In the genomic region with DNA sequence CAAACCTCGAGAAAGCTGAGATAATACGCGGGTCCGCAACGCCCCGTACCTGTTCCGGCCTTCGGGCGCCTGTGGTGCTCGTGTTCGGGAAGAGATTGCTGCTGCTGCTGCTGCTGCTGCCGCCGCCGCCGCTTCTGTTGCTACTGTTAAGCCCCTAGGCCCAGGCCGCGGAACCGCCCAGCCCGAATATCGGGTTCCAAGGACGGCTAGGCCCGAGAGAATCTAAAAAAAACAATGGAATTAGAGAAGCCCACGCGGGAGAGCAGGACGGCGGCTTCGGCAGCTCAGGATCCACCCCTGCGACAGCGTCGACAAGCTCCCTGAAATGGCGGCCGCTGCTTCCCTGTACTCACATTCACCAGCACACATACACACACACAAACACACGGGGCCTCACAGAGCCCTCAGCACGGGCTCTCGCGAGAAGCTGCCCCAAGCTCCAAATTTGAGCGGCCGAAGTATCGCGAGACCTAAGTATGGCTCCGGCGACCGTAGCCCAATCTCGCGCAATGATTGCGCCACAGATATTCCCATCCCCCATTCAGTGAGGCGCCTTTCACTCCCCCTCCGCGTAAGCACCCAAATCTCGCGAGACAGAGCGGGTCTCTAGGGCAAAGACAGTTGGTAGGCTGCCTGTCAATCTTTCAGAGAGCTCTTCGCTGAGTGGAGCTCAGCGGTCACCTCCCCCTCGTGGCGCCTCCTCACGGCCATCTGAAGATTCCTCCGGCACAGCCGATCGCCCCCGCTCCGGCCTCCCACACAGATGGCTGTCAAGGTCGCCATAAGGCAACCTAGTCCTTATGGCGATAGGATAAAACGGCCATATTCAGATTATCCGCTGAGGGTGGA, we compare ENCODE assay signal across 1 cellular context.
A peak's percentile ranks its signal among the peaks of the same experiment; 100 is the strongest.
TF ChIP-seq lines count a peak whose summit lies in the region.

A gene (minus strand): TSS at position 369 of the 849 bp plus-strand sequence. CDS start 1,386 bp downstream, outside the sequence.

TF ChIP-seq in K562, 482 proteins besides CTCF, POLR2A, EP300 and RAD21 (continued from another document and continues in another):
- TF ChIP-seq, protein P1, sequence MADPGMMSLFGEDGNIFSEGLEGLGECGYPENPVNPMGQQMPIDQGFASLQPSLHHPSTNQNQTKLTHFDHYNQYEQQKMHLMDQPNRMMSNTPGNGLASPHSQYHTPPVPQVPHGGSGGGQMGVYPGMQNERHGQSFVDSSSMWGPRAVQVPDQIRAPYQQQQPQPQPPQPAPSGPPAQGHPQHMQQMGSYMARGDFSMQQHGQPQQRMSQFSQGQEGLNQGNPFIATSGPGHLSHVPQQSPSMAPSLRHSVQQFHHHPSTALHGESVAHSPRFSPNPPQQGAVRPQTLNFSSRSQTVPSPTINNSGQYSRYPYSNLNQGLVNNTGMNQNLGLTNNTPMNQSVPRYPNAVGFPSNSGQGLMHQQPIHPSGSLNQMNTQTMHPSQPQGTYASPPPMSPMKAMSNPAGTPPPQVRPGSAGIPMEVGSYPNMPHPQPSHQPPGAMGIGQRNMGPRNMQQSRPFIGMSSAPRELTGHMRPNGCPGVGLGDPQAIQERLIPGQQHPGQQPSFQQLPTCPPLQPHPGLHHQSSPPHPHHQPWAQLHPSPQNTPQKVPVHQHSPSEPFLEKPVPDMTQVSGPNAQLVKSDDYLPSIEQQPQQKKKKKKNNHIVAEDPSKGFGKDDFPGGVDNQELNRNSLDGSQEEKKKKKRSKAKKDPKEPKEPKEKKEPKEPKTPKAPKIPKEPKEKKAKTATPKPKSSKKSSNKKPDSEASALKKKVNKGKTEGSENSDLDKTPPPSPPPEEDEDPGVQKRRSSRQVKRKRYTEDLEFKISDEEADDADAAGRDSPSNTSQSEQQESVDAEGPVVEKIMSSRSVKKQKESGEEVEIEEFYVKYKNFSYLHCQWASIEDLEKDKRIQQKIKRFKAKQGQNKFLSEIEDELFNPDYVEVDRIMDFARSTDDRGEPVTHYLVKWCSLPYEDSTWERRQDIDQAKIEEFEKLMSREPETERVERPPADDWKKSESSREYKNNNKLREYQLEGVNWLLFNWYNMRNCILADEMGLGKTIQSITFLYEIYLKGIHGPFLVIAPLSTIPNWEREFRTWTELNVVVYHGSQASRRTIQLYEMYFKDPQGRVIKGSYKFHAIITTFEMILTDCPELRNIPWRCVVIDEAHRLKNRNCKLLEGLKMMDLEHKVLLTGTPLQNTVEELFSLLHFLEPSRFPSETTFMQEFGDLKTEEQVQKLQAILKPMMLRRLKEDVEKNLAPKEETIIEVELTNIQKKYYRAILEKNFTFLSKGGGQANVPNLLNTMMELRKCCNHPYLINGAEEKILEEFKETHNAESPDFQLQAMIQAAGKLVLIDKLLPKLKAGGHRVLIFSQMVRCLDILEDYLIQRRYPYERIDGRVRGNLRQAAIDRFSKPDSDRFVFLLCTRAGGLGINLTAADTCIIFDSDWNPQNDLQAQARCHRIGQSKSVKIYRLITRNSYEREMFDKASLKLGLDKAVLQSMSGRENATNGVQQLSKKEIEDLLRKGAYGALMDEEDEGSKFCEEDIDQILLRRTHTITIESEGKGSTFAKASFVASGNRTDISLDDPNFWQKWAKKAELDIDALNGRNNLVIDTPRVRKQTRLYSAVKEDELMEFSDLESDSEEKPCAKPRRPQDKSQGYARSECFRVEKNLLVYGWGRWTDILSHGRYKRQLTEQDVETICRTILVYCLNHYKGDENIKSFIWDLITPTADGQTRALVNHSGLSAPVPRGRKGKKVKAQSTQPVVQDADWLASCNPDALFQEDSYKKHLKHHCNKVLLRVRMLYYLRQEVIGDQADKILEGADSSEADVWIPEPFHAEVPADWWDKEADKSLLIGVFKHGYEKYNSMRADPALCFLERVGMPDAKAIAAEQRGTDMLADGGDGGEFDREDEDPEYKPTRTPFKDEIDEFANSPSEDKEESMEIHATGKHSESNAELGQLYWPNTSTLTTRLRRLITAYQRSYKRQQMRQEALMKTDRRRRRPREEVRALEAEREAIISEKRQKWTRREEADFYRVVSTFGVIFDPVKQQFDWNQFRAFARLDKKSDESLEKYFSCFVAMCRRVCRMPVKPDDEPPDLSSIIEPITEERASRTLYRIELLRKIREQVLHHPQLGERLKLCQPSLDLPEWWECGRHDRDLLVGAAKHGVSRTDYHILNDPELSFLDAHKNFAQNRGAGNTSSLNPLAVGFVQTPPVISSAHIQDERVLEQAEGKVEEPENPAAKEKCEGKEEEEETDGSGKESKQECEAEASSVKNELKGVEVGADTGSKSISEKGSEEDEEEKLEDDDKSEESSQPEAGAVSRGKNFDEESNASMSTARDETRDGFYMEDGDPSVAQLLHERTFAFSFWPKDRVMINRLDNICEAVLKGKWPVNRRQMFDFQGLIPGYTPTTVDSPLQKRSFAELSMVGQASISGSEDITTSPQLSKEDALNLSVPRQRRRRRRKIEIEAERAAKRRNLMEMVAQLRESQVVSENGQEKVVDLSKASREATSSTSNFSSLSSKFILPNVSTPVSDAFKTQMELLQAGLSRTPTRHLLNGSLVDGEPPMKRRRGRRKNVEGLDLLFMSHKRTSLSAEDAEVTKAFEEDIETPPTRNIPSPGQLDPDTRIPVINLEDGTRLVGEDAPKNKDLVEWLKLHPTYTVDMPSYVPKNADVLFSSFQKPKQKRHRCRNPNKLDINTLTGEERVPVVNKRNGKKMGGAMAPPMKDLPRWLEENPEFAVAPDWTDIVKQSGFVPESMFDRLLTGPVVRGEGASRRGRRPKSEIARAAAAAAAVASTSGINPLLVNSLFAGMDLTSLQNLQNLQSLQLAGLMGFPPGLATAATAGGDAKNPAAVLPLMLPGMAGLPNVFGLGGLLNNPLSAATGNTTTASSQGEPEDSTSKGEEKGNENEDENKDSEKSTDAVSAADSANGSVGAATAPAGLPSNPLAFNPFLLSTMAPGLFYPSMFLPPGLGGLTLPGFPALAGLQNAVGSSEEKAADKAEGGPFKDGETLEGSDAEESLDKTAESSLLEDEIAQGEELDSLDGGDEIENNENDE (IDR thresholded peaks at IDR 0.05; ENCODE audit: low read depth, low read length), result no peak
- TF ChIP-seq BRD4 (IDR thresholded peaks at IDR 0.05), result peak; percentile 99
- TF ChIP-seq GATA2 (CRISPR knock-in tag; IDR thresholded peaks at IDR 0.05), result peak; percentile 48; the same call in 1 of the 2 replicates
- TF ChIP-seq, protein P2, sequence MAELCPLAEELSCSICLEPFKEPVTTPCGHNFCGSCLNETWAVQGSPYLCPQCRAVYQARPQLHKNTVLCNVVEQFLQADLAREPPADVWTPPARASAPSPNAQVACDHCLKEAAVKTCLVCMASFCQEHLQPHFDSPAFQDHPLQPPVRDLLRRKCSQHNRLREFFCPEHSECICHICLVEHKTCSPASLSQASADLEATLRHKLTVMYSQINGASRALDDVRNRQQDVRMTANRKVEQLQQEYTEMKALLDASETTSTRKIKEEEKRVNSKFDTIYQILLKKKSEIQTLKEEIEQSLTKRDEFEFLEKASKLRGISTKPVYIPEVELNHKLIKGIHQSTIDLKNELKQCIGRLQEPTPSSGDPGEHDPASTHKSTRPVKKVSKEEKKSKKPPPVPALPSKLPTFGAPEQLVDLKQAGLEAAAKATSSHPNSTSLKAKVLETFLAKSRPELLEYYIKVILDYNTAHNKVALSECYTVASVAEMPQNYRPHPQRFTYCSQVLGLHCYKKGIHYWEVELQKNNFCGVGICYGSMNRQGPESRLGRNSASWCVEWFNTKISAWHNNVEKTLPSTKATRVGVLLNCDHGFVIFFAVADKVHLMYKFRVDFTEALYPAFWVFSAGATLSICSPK (IDR thresholded peaks at IDR 0.05; ENCODE audit: borderline replicate concordance), result no peak
- no peak for TF ChIP-seq ZC3H4 (CRISPR knock-in tag; IDR thresholded peaks at IDR 0.05; ENCODE audit: borderline replicate concordance)
- TF ChIP-seq SOX6 (IDR thresholded peaks at IDR 0.05), result peak; percentile 33; the same call in 1 of the 2 replicates
- TF ChIP-seq ZNF696 (CRISPR knock-in tag; conservative IDR thresholded peaks at IDR 0.05), result no peak
- peak; percentile 56; the same call in 1 of the 2 replicates for TF ChIP-seq JUND (IDR thresholded peaks at IDR 0.05; ENCODE audit: borderline replicate concordance, low read depth, low read length)
- TF ChIP-seq JUND (tag; IDR thresholded peaks at IDR 0.05; ENCODE audit: borderline replicate concordance, low read depth, low read length), result no peak; the same call in 2 of the 3 replicates
- TF ChIP-seq ZNF143 (CRISPR knock-in tag; IDR thresholded peaks at IDR 0.05), result peak; percentile 48; the same call in 1 of the 2 replicates
- TF ChIP-seq, protein P3, sequence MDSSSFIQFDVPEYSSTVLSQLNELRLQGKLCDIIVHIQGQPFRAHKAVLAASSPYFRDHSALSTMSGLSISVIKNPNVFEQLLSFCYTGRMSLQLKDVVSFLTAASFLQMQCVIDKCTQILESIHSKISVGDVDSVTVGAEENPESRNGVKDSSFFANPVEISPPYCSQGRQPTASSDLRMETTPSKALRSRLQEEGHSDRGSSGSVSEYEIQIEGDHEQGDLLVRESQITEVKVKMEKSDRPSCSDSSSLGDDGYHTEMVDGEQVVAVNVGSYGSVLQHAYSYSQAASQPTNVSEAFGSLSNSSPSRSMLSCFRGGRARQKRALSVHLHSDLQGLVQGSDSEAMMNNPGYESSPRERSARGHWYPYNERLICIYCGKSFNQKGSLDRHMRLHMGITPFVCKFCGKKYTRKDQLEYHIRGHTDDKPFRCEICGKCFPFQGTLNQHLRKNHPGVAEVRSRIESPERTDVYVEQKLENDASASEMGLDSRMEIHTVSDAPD (CRISPR knock-in tag; IDR thresholded peaks at IDR 0.05), result no peak
- TF ChIP-seq, protein P4, sequence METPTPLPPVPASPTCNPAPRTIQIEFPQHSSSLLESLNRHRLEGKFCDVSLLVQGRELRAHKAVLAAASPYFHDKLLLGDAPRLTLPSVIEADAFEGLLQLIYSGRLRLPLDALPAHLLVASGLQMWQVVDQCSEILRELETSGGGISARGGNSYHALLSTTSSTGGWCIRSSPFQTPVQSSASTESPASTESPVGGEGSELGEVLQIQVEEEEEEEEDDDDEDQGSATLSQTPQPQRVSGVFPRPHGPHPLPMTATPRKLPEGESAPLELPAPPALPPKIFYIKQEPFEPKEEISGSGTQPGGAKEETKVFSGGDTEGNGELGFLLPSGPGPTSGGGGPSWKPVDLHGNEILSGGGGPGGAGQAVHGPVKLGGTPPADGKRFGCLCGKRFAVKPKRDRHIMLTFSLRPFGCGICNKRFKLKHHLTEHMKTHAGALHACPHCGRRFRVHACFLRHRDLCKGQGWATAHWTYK (CRISPR knock-in tag; IDR thresholded peaks at IDR 0.05), result no peak
- peak; percentile 95 for TF ChIP-seq BRD9 (IDR thresholded peaks at IDR 0.05; ENCODE audit: low read depth, partially characterized antibody)
- no peak for TF ChIP-seq SIRT6 (IDR thresholded peaks at IDR 0.05; ENCODE audit: low read depth, low read length)
- TF ChIP-seq MTF1 (CRISPR knock-in tag; IDR thresholded peaks at IDR 0.05; ENCODE audit: borderline replicate concordance), result no peak
- TF ChIP-seq, protein P5, sequence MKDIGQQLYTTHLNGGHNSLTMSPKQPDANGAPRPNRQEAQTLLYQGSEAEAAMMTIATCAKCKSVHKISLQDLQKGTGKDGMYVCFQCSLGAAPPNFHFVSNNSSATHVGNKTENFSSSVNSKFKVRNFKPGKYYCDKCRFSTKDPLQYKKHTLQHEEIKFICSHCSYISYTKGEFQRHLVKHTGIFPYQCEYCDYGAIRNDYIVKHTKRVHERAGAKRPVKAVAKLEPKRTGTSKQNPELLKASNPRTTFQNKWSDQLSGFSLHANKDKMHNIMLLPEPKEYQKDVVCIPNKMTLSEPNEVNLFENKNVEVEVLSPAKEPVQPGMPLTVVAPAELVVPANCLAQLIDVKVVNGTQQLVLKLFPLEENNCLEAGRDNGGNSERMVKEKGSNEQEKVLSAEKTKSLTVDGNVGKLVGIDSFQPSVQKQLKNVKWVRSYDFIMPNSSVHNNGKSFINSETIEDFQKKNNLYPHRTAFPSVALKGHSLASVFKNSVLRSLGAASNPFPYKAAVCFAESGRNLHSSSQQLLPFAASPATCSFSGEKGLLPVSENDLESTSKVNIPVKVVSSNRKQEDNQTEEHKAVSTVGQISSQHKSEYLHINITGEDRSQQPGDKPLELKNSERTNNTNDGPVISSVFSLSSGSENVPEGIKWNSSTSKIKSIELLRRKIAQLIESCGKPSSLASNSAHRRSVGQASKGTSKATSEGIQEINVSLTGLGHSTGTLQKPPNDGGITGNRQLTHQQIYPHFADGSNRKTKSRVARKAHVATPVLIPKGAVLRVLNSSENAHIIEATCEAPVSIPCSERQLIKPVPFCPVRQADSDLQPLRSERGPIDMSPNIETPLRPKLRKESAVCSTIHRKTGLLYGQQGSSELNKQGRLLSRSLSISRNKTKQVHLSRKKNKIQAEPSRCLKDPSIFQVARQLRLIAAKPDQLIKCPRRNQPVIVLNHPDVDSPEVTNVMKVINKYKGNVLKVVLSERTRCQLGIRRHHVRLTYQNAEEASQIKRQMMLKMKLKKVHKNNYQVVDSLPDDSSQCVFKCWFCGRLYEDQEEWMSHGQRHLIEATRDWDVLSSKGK (CRISPR knock-in tag; IDR thresholded peaks at IDR 0.05), result no peak
- TF ChIP-seq, protein P6, sequence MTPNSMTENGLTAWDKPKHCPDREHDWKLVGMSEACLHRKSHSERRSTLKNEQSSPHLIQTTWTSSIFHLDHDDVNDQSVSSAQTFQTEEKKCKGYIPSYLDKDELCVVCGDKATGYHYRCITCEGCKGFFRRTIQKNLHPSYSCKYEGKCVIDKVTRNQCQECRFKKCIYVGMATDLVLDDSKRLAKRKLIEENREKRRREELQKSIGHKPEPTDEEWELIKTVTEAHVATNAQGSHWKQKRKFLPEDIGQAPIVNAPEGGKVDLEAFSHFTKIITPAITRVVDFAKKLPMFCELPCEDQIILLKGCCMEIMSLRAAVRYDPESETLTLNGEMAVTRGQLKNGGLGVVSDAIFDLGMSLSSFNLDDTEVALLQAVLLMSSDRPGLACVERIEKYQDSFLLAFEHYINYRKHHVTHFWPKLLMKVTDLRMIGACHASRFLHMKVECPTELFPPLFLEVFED (CRISPR knock-in tag; conservative IDR thresholded peaks at IDR 0.05), result peak; percentile 47
- TF ChIP-seq, protein P7, sequence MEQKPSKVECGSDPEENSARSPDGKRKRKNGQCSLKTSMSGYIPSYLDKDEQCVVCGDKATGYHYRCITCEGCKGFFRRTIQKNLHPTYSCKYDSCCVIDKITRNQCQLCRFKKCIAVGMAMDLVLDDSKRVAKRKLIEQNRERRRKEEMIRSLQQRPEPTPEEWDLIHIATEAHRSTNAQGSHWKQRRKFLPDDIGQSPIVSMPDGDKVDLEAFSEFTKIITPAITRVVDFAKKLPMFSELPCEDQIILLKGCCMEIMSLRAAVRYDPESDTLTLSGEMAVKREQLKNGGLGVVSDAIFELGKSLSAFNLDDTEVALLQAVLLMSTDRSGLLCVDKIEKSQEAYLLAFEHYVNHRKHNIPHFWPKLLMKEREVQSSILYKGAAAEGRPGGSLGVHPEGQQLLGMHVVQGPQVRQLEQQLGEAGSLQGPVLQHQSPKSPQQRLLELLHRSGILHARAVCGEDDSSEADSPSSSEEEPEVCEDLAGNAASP (IDR thresholded peaks at IDR 0.05), result no peak
- peak; percentile 93 for TF ChIP-seq CXXC5 (CRISPR knock-in tag; IDR thresholded peaks at IDR 0.05)
- 0 out of 2 replicates have a peak, but pooled peaks have one; percentile 39 for TF ChIP-seq BCOR (IDR thresholded peaks at IDR 0.05)
- TF ChIP-seq ARNT (IDR thresholded peaks at IDR 0.05), result peak; percentile 11 to 59; a peak in 2 of 4 replicates
- peak; percentile 97 for TF ChIP-seq POLR2H (tag; IDR thresholded peaks at IDR 0.05; ENCODE audit: low read depth)
- TF ChIP-seq, protein P8, sequence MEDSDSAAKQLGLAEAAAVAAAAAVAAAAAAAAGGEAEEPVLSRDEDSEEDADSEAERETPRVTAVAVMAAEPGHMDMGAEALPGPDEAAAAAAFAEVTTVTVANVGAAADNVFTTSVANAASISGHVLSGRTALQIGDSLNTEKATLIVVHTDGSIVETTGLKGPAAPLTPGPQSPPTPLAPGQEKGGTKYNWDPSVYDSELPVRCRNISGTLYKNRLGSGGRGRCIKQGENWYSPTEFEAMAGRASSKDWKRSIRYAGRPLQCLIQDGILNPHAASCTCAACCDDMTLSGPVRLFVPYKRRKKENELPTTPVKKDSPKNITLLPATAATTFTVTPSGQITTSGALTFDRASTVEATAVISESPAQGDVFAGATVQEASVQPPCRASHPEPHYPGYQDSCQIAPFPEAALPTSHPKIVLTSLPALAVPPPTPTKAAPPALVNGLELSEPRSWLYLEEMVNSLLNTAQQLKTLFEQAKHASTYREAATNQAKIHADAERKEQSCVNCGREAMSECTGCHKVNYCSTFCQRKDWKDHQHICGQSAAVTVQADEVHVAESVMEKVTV (CRISPR knock-in tag; IDR thresholded peaks at IDR 0.05), result no peak
